In the genomic region with DNA sequence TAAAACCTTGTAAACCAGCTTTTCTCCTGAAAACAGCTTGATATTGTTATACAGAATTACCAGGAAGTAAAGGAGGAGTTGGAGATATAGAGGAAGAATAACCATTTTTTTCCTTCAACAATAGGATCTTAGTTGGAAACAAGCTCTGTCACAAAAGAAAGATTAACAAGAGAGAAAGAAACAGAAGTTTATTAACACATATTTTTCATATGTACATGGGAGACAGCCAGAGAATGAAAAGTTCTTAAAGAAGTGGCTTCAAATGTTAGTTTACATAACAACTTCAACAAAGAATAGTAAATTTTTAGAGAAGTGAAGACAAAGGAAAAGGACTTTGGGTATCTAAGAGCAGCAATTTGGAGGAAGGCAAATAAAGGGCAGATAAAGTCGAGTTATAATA, we compare ENCODE assay signal across 1 cellular context.
TF ChIP-seq lines count a peak whose summit lies in the region.

No MANE protein-coding gene starts in this region.

TF ChIP-seq in GM23338, 12 proteins besides CTCF, POLR2A, EP300 and RAD21 (continued from another document):
- TF ChIP-seq ETS1 (IDR thresholded peaks at IDR 0.05) (no peak), REST (IDR thresholded peaks at IDR 0.05; ENCODE audit: unreplicated experiment) (no peak), POLR2AphosphoS5 (IDR thresholded peaks at IDR 0.05; ENCODE audit: low read depth) (no peak), JUNB (IDR thresholded peaks at IDR 0.05; ENCODE audit: unreplicated experiment) (no peak)
